Comparison of ENCODE assay signal across 24 cellular contexts in the genomic region with DNA sequence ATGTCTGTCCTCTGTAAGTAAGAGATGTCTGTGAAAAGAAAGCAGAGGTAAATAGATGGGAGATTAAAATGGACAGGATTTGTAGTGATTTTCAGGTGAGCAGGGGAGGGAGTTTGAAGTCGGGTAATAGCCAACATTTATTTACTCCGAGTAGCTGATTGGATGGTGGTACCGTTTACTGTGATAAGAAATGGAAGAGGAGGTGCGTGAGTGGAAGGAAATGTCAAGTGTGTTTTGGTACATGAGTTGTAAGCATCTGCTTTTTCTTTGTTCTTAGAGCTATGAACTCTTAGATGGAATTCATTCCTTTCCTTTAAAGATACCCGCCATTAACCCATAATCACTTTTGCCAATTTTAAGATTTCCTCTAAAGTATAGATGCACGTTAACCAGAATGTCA. TPM values are rescaled to one million over a fixed set of nuclear protein-coding genes. Genes with fewer than 3 reads are reported as not detected.
"Had no signal": no experiment of that assay in that cellular context is flagged by ENCODE, and none has a peak within 500 bp of the region (broad histone marks: within the 10 kb centered on the region; RNA-seq: fewer than 3 reads in every experiment).

No MANE protein-coding gene starts in this region.

- H3K4me1 Mint-ChIP-seq: activated CD4-positive, alpha-beta memory T cell treated with anti-CD3 and anti-CD28 coated beads, Interleukin-2, amount 10 ng/mL, durations not matched to agents 7 days and 5 days; activated naive CD4-positive, alpha-beta T cell treated with anti-CD3 and anti-CD28 coated beads, Interleukin-2, amount 10 ng/mL, durations not matched to agents 7 days and 5 days; T-cell had no signal

- H3K27me3 ChIP-seq: brain microvascular endothelial cell, cardiac muscle cell, MG63 had no signal

- H3K27ac Mint-ChIP-seq: activated CD4-positive, alpha-beta memory T cell treated with anti-CD3 and anti-CD28 coated beads, Interleukin-2, amount 10 ng/mL, durations not matched to agents 7 days and 5 days; activated naive CD4-positive, alpha-beta T cell treated with anti-CD3 and anti-CD28 coated beads, Interleukin-2, amount 10 ng/mL, durations not matched to agents 7 days and 5 days; activated naive CD8-positive, alpha-beta T cell treated with anti-CD3 and anti-CD28 coated beads for 36 hours; activated T-cell treated with anti-CD3 and anti-CD28 coated beads, Interleukin-2, amount 50 U/mL, for 72 hours; activated T-helper 2 cell treated with anti-CD3 and anti-CD28 coated beads, Interferon-gamma antibody, Interleukin-2, Interleukin-4, amounts not matched to agents 10 μg/mL and 5 μg/mL and 100 μg/mL, durations not matched to agents 14 hours and 24 hours and 36 hours; T-cell had no signal

- H3K9me3 ChIP-seq: MG63 had no signal

- FAIRE-seq: TTC549 had no signal

- ATAC-seq: activated T-cell treated with anti-CD3 and anti-CD28 coated beads, Interleukin-2, amount 50 U/mL, for 72 hours; T-cell had no signal

- H3K4me3 ChIP-seq: cardiac muscle cell, MG63, SK-N-MC had no signal

- H3K27me3 Mint-ChIP-seq: activated naive CD4-positive, alpha-beta T cell treated with anti-CD3 and anti-CD28 coated beads, Interleukin-2, amount 10 ng/mL, durations not matched to agents 7 days and 5 days had no signal

- H3K36me3 ChIP-seq: brain microvascular endothelial cell, cardiac muscle cell, MG63 had no signal

- DNase-seq: activated CD4-positive, alpha-beta memory T cell treated with anti-CD3 and anti-CD28 coated beads, Interleukin-2, amount 10 ng/mL, durations not matched to agents 7 days and 5 days; activated CD4-positive, alpha-beta T cell treated with anti-CD3 and anti-CD28 coated beads, Interleukin-2, amount 50 U/mL, for 1 hour; activated CD4-positive, CD25-positive, alpha-beta regulatory T cell; activated gamma-delta T cell treated with Interleukin-2 at 50 U/mL for 16 hours; activated naive CD4-positive, alpha-beta T cell treated with anti-CD3 and anti-CD28 coated beads, Interleukin-2, amount 10 ng/mL, durations not matched to agents 7 days and 5 days; activated naive CD8-positive, alpha-beta T cell treated with anti-CD3 and anti-CD28 coated beads for 36 hours; activated T-cell treated with anti-CD3 and anti-CD28 coated beads for 4 hours; activated T-cell treated with anti-CD3 and anti-CD28 coated beads, Interleukin-2, amount 50 U/mL, for 72 hours; brain microvascular endothelial cell; MG63; MV-4-11; NCI-H1436 treated with DMSO at 0.1 percent for 48 hours; NCI-H187; NCI-H446; NCI-H524; NCI-H748 treated with DMSO at 0.1 percent for 48 hours; T-cell; T-helper 2 cell; T1000 had no signal

- H3K4me3 Mint-ChIP-seq: activated CD4-positive, alpha-beta memory T cell treated with anti-CD3 and anti-CD28 coated beads, Interleukin-2, amount 10 ng/mL, durations not matched to agents 7 days and 5 days; activated naive CD4-positive, alpha-beta T cell treated with anti-CD3 and anti-CD28 coated beads, Interleukin-2, amount 10 ng/mL, durations not matched to agents 7 days and 5 days; activated naive CD8-positive, alpha-beta T cell treated with anti-CD3 and anti-CD28 coated beads for 36 hours; activated T-cell treated with anti-CD3 and anti-CD28 coated beads, Interleukin-2, amount 50 U/mL, for 72 hours; T-cell had no signal

- H3K9me3 Mint-ChIP-seq: activated CD4-positive, alpha-beta memory T cell treated with anti-CD3 and anti-CD28 coated beads, Interleukin-2, amount 10 ng/mL, durations not matched to agents 7 days and 5 days; activated naive CD4-positive, alpha-beta T cell treated with anti-CD3 and anti-CD28 coated beads, Interleukin-2, amount 10 ng/mL, durations not matched to agents 7 days and 5 days; activated T-helper 2 cell treated with anti-CD3 and anti-CD28 coated beads, Interferon-gamma antibody, Interleukin-2, Interleukin-4, amounts not matched to agents 10 μg/mL and 5 μg/mL and 100 μg/mL, durations not matched to agents 14 hours and 24 hours and 36 hours had no signal

- H3K36me3 Mint-ChIP-seq: activated naive CD4-positive, alpha-beta T cell treated with anti-CD3 and anti-CD28 coated beads, Interleukin-2, amount 10 ng/mL, durations not matched to agents 7 days and 5 days; activated naive CD8-positive, alpha-beta T cell treated with anti-CD3 and anti-CD28 coated beads for 36 hours; T-cell had no signal

- H3K27ac ChIP-seq: brain microvascular endothelial cell, cardiac muscle cell, SK-N-MC had no signal

RNA-seq across cellular contexts. Expression of a gene that starts 45.5 kb away (rescaled TPM):
- total RNA-seq: OCI-LY7 had no signal
